18 cellular contexts compared by ENCODE assay signal in genomic region chr3:180630360-180630759, GRCh38. TPM values are rescaled to one million over a fixed set of nuclear protein-coding genes. Genes with fewer than 3 reads are reported as not detected.
"Had no signal": no experiment of that assay in that cellular context is flagged by ENCODE, and none has a peak within 500 bp of the region (broad histone marks: within the 10 kb centered on the region; RNA-seq: fewer than 3 reads in every experiment).

No MANE protein-coding gene starts in this region.

- H3K27ac Mint-ChIP-seq: activated B cell treated with CpG ODN at 0.5 μM for 24 hours; activated CD4-positive, alpha-beta T cell treated with anti-CD3 and anti-CD28 coated beads, Interleukin-2, amount 10 ng/mL, durations not matched to agents 7 days and 5 days; endodermal cell; natural killer cell; stimulated activated naive B cell treated with anti-CD40 and anti-IgM and Interleukin-4, amounts not matched to agents 10 μg/mL and 1 μg/mL and 100 μg/mL, for 72 hours had no signal

- H3K4me3 ChIP-seq: ascending aorta, dorsolateral prefrontal cortex, left ventricle myocardium inferior, transverse colon had no signal

- H3K4me1 ChIP-seq: ascending aorta, left ventricle myocardium inferior, parathyroid adenoma, transverse colon had no signal

- H3K4me1 Mint-ChIP-seq: activated B cell treated with CpG ODN at 0.5 μM for 24 hours had no signal

- H3K9ac ChIP-seq: parathyroid adenoma had no signal

- H3K9me3 ChIP-seq: ascending aorta, left ventricle myocardium inferior, neutrophil, transverse colon had no signal

- H3K4me3 Mint-ChIP-seq: activated B cell treated with CpG ODN at 0.5 μM for 24 hours; activated CD4-positive, alpha-beta T cell treated with anti-CD3 and anti-CD28 coated beads, Interleukin-2, amount 10 ng/mL, durations not matched to agents 7 days and 5 days; endodermal cell; natural killer cell; stimulated activated naive B cell treated with anti-CD40 and anti-IgM and Interleukin-4, amounts not matched to agents 10 μg/mL and 1 μg/mL and 100 μg/mL, for 72 hours had no signal

- H3K79me2 ChIP-seq: parathyroid adenoma had no signal

- H3K9me3 Mint-ChIP-seq: activated B cell treated with CpG ODN at 0.5 μM for 24 hours; activated CD4-positive, alpha-beta T cell treated with anti-CD3 and anti-CD28 coated beads, Interleukin-2, amount 10 ng/mL, durations not matched to agents 7 days and 5 days; endodermal cell; natural killer cell; stimulated activated naive B cell treated with anti-CD40 and anti-IgM and Interleukin-4, amounts not matched to agents 10 μg/mL and 1 μg/mL and 100 μg/mL, for 72 hours had no signal

- DNase-seq: activated B cell treated with CpG ODN at 0.5 μM for 24 hours; activated CD4-positive, alpha-beta T cell treated with anti-CD3 and anti-CD28 coated beads, Interleukin-2, amount 10 ng/mL, durations not matched to agents 7 days and 5 days; activated effector memory CD4-positive, alpha-beta T cell treated with anti-CD3 and anti-CD28 coated beads, Interleukin-2, amount 50 U/mL, for 16 hours; dorsolateral prefrontal cortex; endodermal cell; hippocampal formation; kidney; left ventricle myocardium inferior; mesenchymal stem cell; natural killer cell; retina; stimulated activated naive B cell treated with anti-CD40 and anti-IgM and Interleukin-4, amounts not matched to agents 10 μg/mL and 1 μg/mL and 100 μg/mL, for 72 hours; T-helper 2 cell; transverse colon had no signal

- H3K27me3 ChIP-seq: ascending aorta had no signal

- H3K27ac ChIP-seq: ascending aorta, dorsolateral prefrontal cortex, left ventricle myocardium inferior, neutrophil, parathyroid adenoma, transverse colon had no signal

- ATAC-seq: natural killer cell; stimulated activated naive B cell treated with anti-CD40 and anti-IgM and Interleukin-4, amounts not matched to agents 10 μg/mL and 1 μg/mL and 100 μg/mL, for 72 hours had no signal

- H2AFZ ChIP-seq: parathyroid adenoma had no signal

- H3K36me3 ChIP-seq: ascending aorta, transverse colon had no signal

RNA-seq across cellular contexts. Expression of gene CCDC39, which starts 48.9 kb away (rescaled TPM):
- total RNA-seq: activated B cell treated with CpG ODN at 0.5 μM for 24 hours; activated CD4-positive, alpha-beta T cell treated with anti-CD3 and anti-CD28 coated beads, Interleukin-2, amount 10 ng/mL, durations not matched to agents 7 days and 5 days; ascending aorta; left ventricle myocardium inferior; mucosa of gallbladder; natural killer cell had no signal
